1 cellular context compared by ENCODE assay signal in the genomic region with DNA sequence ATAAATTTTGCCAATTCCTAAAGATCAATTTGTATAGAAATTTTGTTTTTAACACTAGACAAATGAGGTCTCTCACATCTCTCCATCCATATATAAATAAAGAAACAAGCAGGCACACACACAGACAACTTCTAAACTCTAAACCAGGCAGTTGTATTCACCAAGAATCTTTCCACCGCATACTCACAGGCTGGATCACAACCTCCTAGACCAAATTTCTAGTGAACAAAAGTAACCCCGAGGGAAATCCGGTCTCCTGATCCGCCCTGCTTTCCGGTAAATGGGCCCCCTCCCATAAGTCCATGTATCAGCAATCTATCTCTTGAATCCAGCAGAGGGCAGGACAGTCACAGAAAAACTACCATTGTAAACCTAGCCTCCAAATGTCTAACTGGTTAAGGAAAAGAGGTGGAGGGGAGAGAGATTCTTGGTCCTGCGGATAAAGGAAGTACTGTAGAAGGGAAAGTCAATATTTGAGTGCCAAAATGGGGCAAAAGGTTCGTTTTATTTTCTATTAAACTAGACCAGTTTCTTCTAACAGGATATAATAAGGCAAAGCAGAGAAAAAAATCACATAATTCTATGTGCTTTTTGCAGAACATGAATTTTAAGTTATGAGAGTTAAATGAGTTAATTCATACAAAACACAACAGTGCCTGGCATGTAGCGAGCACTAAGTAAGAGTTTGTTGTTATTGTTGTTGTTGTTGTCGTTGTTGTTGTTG.
A peak's percentile ranks its signal among the peaks of the same experiment; 100 is the strongest.
TF ChIP-seq lines count a peak whose summit lies in the region.

No MANE protein-coding gene starts in this region.

TF ChIP-seq in HEK293, 187 proteins besides CTCF, POLR2A, EP300 and RAD21 (continued from another document):
- TF ChIP-seq, protein P1, sequence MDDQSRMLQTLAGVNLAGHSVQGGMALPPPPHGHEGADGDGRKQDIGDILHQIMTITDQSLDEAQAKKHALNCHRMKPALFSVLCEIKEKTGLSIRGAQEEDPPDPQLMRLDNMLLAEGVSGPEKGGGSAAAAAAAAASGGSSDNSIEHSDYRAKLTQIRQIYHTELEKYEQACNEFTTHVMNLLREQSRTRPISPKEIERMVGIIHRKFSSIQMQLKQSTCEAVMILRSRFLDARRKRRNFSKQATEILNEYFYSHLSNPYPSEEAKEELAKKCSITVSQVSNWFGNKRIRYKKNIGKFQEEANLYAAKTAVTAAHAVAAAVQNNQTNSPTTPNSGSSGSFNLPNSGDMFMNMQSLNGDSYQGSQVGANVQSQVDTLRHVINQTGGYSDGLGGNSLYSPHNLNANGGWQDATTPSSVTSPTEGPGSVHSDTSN (CRISPR knock-in tag; IDR thresholded peaks at IDR 0.05): no peak
- TF ChIP-seq ZNF660 (tag by site-specific recombination; IDR thresholded peaks at IDR 0.05): peak; percentile 66; the same call in 1 of the 2 replicates
- TF ChIP-seq, protein P2, sequence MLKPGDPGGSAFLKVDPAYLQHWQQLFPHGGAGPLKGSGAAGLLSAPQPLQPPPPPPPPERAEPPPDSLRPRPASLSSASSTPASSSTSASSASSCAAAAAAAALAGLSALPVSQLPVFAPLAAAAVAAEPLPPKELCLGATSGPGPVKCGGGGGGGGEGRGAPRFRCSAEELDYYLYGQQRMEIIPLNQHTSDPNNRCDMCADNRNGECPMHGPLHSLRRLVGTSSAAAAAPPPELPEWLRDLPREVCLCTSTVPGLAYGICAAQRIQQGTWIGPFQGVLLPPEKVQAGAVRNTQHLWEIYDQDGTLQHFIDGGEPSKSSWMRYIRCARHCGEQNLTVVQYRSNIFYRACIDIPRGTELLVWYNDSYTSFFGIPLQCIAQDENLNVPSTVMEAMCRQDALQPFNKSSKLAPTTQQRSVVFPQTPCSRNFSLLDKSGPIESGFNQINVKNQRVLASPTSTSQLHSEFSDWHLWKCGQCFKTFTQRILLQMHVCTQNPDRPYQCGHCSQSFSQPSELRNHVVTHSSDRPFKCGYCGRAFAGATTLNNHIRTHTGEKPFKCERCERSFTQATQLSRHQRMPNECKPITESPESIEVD (tag by site-specific recombination; IDR thresholded peaks at IDR 0.05): no peak
- 0 out of 2 replicates have a peak, but pooled peaks have one; percentile 42 for TF ChIP-seq ZFP69B (tag by site-specific recombination; IDR thresholded peaks at IDR 0.05)
- TF ChIP-seq ZNF366 (tag by site-specific recombination; conservative IDR thresholded peaks at IDR 0.05): 0 out of 2 replicates have a peak, but pooled peaks have one; percentile 36
- TF ChIP-seq PRDM1 (tag by site-specific recombination; IDR thresholded peaks at IDR 0.05): no peak
- TF ChIP-seq SP7 (tag by site-specific recombination; IDR thresholded peaks at IDR 0.05): peak; percentile 26; the same call in 1 of the 2 replicates
- no peak for TF ChIP-seq ZBTB7A (tag by site-specific recombination; IDR thresholded peaks at IDR 0.05; ENCODE audit: low read depth)
- no peak for TF ChIP-seq MZF1 (tag by site-specific recombination; IDR thresholded peaks at IDR 0.05; ENCODE audit: borderline replicate concordance)
- TF ChIP-seq, protein P3, sequence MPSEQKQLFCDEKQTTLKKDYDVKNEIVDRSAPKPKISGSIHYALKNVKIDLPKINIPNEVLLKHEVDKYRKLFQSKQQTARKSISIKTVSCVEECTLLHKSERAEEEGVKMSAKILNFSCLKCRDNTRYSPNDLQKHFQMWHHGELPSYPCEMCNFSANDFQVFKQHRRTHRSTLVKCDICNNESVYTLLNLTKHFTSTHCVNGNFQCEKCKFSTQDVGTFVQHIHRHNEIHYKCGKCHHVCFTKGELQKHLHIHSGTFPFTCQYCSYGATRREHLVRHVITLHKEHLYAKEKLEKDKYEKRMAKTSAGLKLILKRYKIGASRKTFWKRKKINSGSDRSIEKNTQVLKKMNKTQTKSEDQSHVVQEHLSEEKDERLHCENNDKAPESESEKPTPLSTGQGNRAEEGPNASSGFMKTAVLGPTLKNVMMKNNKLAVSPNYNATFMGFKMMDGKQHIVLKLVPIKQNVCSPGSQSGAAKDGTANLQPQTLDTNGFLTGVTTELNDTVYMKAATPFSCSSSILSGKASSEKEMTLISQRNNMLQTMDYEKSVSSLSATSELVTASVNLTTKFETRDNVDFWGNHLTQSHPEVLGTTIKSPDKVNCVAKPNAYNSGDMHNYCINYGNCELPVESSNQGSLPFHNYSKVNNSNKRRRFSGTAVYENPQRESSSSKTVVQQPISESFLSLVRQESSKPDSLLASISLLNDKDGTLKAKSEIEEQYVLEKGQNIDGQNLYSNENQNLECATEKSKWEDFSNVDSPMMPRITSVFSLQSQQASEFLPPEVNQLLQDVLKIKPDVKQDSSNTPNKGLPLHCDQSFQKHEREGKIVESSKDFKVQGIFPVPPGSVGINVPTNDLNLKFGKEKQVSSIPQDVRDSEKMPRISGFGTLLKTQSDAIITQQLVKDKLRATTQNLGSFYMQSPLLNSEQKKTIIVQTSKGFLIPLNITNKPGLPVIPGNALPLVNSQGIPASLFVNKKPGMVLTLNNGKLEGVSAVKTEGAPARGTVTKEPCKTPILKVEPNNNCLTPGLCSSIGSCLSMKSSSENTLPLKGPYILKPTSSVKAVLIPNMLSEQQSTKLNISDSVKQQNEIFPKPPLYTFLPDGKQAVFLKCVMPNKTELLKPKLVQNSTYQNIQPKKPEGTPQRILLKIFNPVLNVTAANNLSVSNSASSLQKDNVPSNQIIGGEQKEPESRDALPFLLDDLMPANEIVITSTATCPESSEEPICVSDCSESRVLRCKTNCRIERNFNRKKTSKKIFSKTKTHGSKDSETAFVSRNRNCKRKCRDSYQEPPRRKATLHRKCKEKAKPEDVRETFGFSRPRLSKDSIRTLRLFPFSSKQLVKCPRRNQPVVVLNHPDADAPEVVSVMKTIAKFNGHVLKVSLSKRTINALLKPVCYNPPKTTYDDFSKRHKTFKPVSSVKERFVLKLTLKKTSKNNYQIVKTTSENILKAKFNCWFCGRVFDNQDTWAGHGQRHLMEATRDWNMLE (tag by site-specific recombination; conservative IDR thresholded peaks at IDR 0.05; ENCODE audit: low read depth): 0 out of 2 replicates have a peak, but pooled peaks have one; percentile 13
- TF ChIP-seq, protein P4, sequence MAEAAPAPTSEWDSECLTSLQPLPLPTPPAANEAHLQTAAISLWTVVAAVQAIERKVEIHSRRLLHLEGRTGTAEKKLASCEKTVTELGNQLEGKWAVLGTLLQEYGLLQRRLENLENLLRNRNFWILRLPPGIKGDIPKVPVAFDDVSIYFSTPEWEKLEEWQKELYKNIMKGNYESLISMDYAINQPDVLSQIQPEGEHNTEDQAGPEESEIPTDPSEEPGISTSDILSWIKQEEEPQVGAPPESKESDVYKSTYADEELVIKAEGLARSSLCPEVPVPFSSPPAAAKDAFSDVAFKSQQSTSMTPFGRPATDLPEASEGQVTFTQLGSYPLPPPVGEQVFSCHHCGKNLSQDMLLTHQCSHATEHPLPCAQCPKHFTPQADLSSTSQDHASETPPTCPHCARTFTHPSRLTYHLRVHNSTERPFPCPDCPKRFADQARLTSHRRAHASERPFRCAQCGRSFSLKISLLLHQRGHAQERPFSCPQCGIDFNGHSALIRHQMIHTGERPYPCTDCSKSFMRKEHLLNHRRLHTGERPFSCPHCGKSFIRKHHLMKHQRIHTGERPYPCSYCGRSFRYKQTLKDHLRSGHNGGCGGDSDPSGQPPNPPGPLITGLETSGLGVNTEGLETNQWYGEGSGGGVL (tag by site-specific recombination; IDR thresholded peaks at IDR 0.05): no peak
- TF ChIP-seq ZNF433 (tag by site-specific recombination; IDR thresholded peaks at IDR 0.05; ENCODE audit: low read depth): no peak
- TF ChIP-seq IKZF3 (tag by site-specific recombination; IDR thresholded peaks at IDR 0.05): peak; percentile 51; the same call in 1 of the 2 replicates
- TF ChIP-seq ZNF157 (tag by site-specific recombination; IDR thresholded peaks at IDR 0.05): no peak
- TF ChIP-seq SP2 (tag by site-specific recombination; IDR thresholded peaks at IDR 0.05): no peak
- peak; percentile 73 for TF ChIP-seq ZNF76 (tag by site-specific recombination; IDR thresholded peaks at IDR 0.05; ENCODE audit: borderline replicate concordance, low read depth)
- TF ChIP-seq ZNF610 (tag by site-specific recombination; IDR thresholded peaks at IDR 0.05; ENCODE audit: borderline replicate concordance): no peak
- no peak for TF ChIP-seq KLF8 (tag by site-specific recombination; IDR thresholded peaks at IDR 0.05)
- TF ChIP-seq, protein P5, sequence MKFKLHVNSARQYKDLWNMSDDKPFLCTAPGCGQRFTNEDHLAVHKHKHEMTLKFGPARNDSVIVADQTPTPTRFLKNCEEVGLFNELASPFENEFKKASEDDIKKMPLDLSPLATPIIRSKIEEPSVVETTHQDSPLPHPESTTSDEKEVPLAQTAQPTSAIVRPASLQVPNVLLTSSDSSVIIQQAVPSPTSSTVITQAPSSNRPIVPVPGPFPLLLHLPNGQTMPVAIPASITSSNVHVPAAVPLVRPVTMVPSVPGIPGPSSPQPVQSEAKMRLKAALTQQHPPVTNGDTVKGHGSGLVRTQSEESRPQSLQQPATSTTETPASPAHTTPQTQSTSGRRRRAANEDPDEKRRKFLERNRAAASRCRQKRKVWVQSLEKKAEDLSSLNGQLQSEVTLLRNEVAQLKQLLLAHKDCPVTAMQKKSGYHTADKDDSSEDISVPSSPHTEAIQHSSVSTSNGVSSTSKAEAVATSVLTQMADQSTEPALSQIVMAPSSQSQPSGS (tag by site-specific recombination; IDR thresholded peaks at IDR 0.05; ENCODE audit: low read depth): no peak
- no peak for TF ChIP-seq ZNF544 (tag by site-specific recombination; IDR thresholded peaks at IDR 0.05)
- no peak for TF ChIP-seq YY1 (tag by site-specific recombination; IDR thresholded peaks at IDR 0.05)
- TF ChIP-seq, protein P6, sequence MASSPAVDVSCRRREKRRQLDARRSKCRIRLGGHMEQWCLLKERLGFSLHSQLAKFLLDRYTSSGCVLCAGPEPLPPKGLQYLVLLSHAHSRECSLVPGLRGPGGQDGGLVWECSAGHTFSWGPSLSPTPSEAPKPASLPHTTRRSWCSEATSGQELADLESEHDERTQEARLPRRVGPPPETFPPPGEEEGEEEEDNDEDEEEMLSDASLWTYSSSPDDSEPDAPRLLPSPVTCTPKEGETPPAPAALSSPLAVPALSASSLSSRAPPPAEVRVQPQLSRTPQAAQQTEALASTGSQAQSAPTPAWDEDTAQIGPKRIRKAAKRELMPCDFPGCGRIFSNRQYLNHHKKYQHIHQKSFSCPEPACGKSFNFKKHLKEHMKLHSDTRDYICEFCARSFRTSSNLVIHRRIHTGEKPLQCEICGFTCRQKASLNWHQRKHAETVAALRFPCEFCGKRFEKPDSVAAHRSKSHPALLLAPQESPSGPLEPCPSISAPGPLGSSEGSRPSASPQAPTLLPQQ (tag by site-specific recombination; IDR thresholded peaks at IDR 0.05): peak; percentile 64; the same call in 1 of the 2 replicates
- no peak for TF ChIP-seq SALL2 (tag by site-specific recombination; IDR thresholded peaks at IDR 0.05; ENCODE audit: borderline replicate concordance)
- TF ChIP-seq ZBTB8A (tag by site-specific recombination; IDR thresholded peaks at IDR 0.05): no peak
